9 cellular contexts compared by ENCODE assay signal in the genomic region with DNA sequence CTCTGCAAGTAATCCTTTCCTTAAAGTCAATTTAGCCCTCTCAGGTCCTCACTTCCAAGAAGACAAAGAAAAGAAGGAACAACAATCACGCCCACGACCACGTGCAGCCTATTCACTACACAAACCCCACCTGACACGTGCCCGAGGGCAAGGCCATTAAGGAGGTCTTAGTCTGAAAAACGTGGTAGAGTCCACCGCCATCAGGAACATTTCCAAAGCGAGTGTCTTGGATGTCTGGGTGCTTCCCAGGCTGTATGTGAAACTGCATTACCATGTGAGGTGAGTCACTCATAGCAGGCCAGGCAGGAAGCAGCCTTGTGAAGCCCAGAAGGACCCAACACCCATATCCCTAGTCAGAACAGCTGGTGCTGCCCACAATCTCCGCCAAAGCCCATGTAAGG. TPM values are rescaled to one million over a fixed set of nuclear protein-coding genes. Genes with fewer than 3 reads are reported as not detected.
A peak's percentile ranks its signal among the peaks of the same experiment; 100 is the strongest.
DNase-seq lines count a peak whose midpoint lies in the region; ATAC-seq and TF ChIP-seq lines count a peak whose summit lies in the region.
"Had no signal": no experiment of that assay in that cellular context is flagged by ENCODE, and none has a peak within 500 bp of the region (broad histone marks: within the 10 kb centered on the region; RNA-seq: fewer than 3 reads in every experiment).

No MANE protein-coding gene starts in this region.

- H3K9me3 Mint-ChIP-seq in Calu3 (ENCODE audit: low read depth, unreplicated experiment) (no peaks in the 10 kb centered on the region), neural progenitor cell (no peaks in the 10 kb centered on the region)

- intact Hi-C loops in Calu3 (cut with micrococcal nuclease; ENCODE audit: unreplicated experiment), result no loop called here

- H3K27ac Mint-ChIP-seq in Calu3 (ENCODE audit: unreplicated experiment), result peak overlapping the region; percentile 38
- H3K27ac Mint-ChIP-seq in neural progenitor cell, result peak overlapping the region; percentile 75

- H3K27ac ChIP-seq in neural progenitor cell, result no peak overlapping the region
- H3K27ac ChIP-seq in suprapubic skin, result no peak overlapping the region

- no peaks in the 10 kb centered on the region for H3F3A ChIP-seq in neural progenitor cell (ENCODE audit: low read depth)

- H4K20me1 ChIP-seq in neural progenitor cell (ENCODE audit: low read depth), result no peaks in the 10 kb centered on the region

- no peaks in the 10 kb centered on the region for H3K36me3 Mint-ChIP-seq in Calu3 (ENCODE audit: insufficient read depth, unreplicated experiment)
- no peaks in the 10 kb centered on the region for H3K36me3 Mint-ChIP-seq in neural progenitor cell

- DNase-seq in Calu3 (peak; percentile 23), MV-4-11 (lab: John Stamatoyannopoulos, UW) (peak; percentile 57), choroid plexus epithelial cell (ENCODE audit: low read depth) (peak; percentile 89), neural progenitor cell (ENCODE audit: low spot score) (no peak), suprapubic skin (ENCODE audit: low spot score in 2 of 2) (no peak), DMS153 (lab: John Stamatoyannopoulos, UW) (no peak), inferior parietal cortex (ENCODE audit: extremely low spot score) (no peak)
- DNase-seq: mucosa of descending colon had no signal

- no peak overlapping the region for H2AFZ ChIP-seq in neural progenitor cell (replicated peaks)

- H3K4me1 ChIP-seq in neural progenitor cell (peaks cover 5% of the 10 kb centered on the region), suprapubic skin (peaks cover 5% of the 10 kb centered on the region)

- TF ChIP-seq POLR2A in suprapubic skin (IDR thresholded peaks at IDR 0.05), result no peak

- H3K9me3 ChIP-seq in neural progenitor cell (ENCODE audit: low read depth), result no peaks in the 10 kb centered on the region
- no peaks in the 10 kb centered on the region for H3K9me3 ChIP-seq in suprapubic skin
- H3K9me3 ChIP-seq: mucosa of descending colon had no signal

- no peaks in the 10 kb centered on the region for H3K27me3 ChIP-seq in neural progenitor cell
- no peaks in the 10 kb centered on the region for H3K27me3 ChIP-seq in suprapubic skin

- H3K4me3 Mint-ChIP-seq in Calu3 (ENCODE audit: low read depth, unreplicated experiment) (no peak overlapping the region), neural progenitor cell (no peak overlapping the region)

- H3K36me3 ChIP-seq in neural progenitor cell (no peaks in the 10 kb centered on the region), suprapubic skin (no peaks in the 10 kb centered on the region)

- H3K79me2 ChIP-seq in neural progenitor cell (ENCODE audit: low read depth), result no peaks in the 10 kb centered on the region

- peaks cover 22% of the 10 kb centered on the region for H3K4me1 Mint-ChIP-seq in Calu3 (ENCODE audit: low read depth, unreplicated experiment)
- H3K4me1 Mint-ChIP-seq in neural progenitor cell, result peaks cover 42% of the 10 kb centered on the region

- CTCF ChIA-PET in Calu3 (lab: Charles Lee), result no interaction called here

- peaks cover 16% of the 10 kb centered on the region for H3K27me3 Mint-ChIP-seq in Calu3 (ENCODE audit: unreplicated experiment)
- peaks cover 14% of the 10 kb centered on the region for H3K27me3 Mint-ChIP-seq in neural progenitor cell (ENCODE audit: insufficient read depth, low read depth)

- no peak overlapping the region for H3K4me2 ChIP-seq in neural progenitor cell

- no peak overlapping the region for H3K9ac ChIP-seq in neural progenitor cell

- 67% methylated on average over 9 of the region's 9 CpGs for WGBS in suprapubic skin

- ATAC-seq in GM18858 (IDR thresholded peaks at IDR 0.05; ENCODE audit: unreplicated experiment), result no peak
- ATAC-seq: mucosa of descending colon had no signal

- no TSS peak for BruUV-seq in Calu3 (replicated peaks; lab: Mats Ljungman, UMichigan)

- no peak for TF ChIP-seq CTCF in Calu3 (IDR thresholded peaks at IDR 0.05; ENCODE audit: unreplicated experiment)
- no peak for TF ChIP-seq CTCF in choroid plexus epithelial cell (conservative IDR thresholded peaks at IDR 0.05; ENCODE audit: low read depth, low read length)
- TF ChIP-seq CTCF in neural progenitor cell (IDR thresholded peaks at IDR 0.05), result no peak
- TF ChIP-seq CTCF in suprapubic skin (IDR thresholded peaks at IDR 0.05), result no peak

- no peak for TF ChIP-seq EP300 in suprapubic skin (IDR thresholded peaks at IDR 0.05)

- H3K4me3 ChIP-seq in choroid plexus epithelial cell (ENCODE audit: low read depth, low read length), result no peak overlapping the region
- H3K4me3 ChIP-seq in neural progenitor cell, result no peak overlapping the region
- no peak overlapping the region for H3K4me3 ChIP-seq in suprapubic skin
- H3K4me3 ChIP-seq: mucosa of descending colon had no signal

RNA-seq across cellular contexts. Expression of a gene that starts 3.2 kb away (rescaled TPM):
- total RNA-seq in Calu3 (2022) (0.24 TPM in 1 of 2 replicates, not detected in the other), neural progenitor cell (ENCODE audit: low replicate concordance) (not detected in 2 replicates), suprapubic skin (100 to 1,000 TPM in 3 of 4 donors, 10 to 100 TPM in 1; 48.8 to 202 (median 156) TPM)
- total RNA-seq: mucosa of descending colon had no signal

RNA-seq across cellular contexts. Expression of a gene that starts 11.5 kb away (rescaled TPM):
- total RNA-seq in Calu3 (2022) (0.59 and 0.69 TPM in 2 replicates), neural progenitor cell (ENCODE audit: low replicate concordance) (not detected in 2 replicates), suprapubic skin (100 to 1,000 TPM in 1 of 4 donors, 10 to 100 TPM in 3; 48.9 to 115 (median 80.0) TPM)
- total RNA-seq: mucosa of descending colon had no signal

RNA-seq across cellular contexts. Expression of a gene that starts 23.4 kb away (rescaled TPM):
- total RNA-seq in Calu3 (2022) (not detected in 2 replicates), neural progenitor cell (ENCODE audit: low replicate concordance) (not detected in 2 replicates), suprapubic skin (1 to 10 TPM in 2 of 4 donors, under 1 TPM in 2; 0.32 to 1.6 (median 0.76) TPM)
- total RNA-seq: mucosa of descending colon had no signal

RNA-seq across cellular contexts. Expression of a gene that starts 41.4 kb away (rescaled TPM):
- total RNA-seq in Calu3 (2022) (not detected in 2 replicates), neural progenitor cell (ENCODE audit: low replicate concordance) (not detected in 2 replicates), suprapubic skin (not detected)
- total RNA-seq: mucosa of descending colon had no signal

Comparison
In these comparisons a context has a peak if more than half of its experiments do, and no peak if none do; other contexts are left out.
1. DNase-seq: peak in Calu3 (single experiment), MV-4-11 (single experiment) and choroid plexus epithelial cell (single experiment); none in neural progenitor cell (single experiment), suprapubic skin (0 of 2), DMS153 (single experiment) and inferior parietal cortex (single experiment).
2. RNA of a gene that starts 3.2 kb away (total RNA-seq): 48.8 to 202 TPM in suprapubic skin; 0.24 TPM in Calu3 and not detected in neural progenitor cell; every median in the first group is over 10 times any median in the second.
3. RNA of a gene that starts 11.5 kb away (total RNA-seq): 48.9 to 115 TPM in suprapubic skin; 0.59 to 0.69 TPM in Calu3 and not detected in neural progenitor cell; every median in the first group is over 10 times any median in the second.